Comparison of ENCODE assay signal across 8 cellular contexts in genomic region chrY:19433049-19433448, GRCh38.
DNase-seq lines count a peak whose midpoint lies in the region; ATAC-seq, FAIRE-seq and TF ChIP-seq lines count a peak whose summit lies in the region.
"Had no signal": no experiment of that assay in that cellular context is flagged by ENCODE, and none has a peak within 500 bp of the region (broad histone marks: within the 10 kb centered on the region; RNA-seq: fewer than 3 reads in every experiment).

No MANE protein-coding gene starts in this region.

- DNase-seq in LoVo (ENCODE audit: low spot score), result peak; percentile 33
- no peak for DNase-seq in H1 (ENCODE audit: low read depth in 1 of 2, low spot score in 2 of 2)
- DNase-seq in sigmoid colon, result no peak
- DNase-seq in NCI-H1417 (lab: John Stamatoyannopoulos, UW), result no peak
- no peak for DNase-seq in NOMO-1 treated with dmso at 0.1 percent for 144 hours (lab: John Stamatoyannopoulos, UW; ENCODE audit: unreplicated experiment)
- DNase-seq: NCI-H510A treated with DMSO at 0.1 percent for 48 hours had no signal

- H2BK15ac ChIP-seq in H1 (ENCODE audit: low read length), result no peak overlapping the region

- H3K4ac ChIP-seq in H1 (replicated peaks; ENCODE audit: insufficient read length, low read depth, low read length), result no peak overlapping the region

- peak; percentile 84 to 86 for TF ChIP-seq RAD21 in H1 (IDR thresholded peaks at IDR 0.05 in 1 of 2, conservative IDR thresholded peaks at IDR 0.05 in 1 of 2; ENCODE audit: low read depth in 2 of 2, low read length in 2 of 2)

- no peak overlapping the region for H3K18ac ChIP-seq in H1 (ENCODE audit: extremely low read depth, low read length)

- H3K9me3 ChIP-seq in H1 (ENCODE audit: insufficient read depth in 2 of 2, low read depth in 1 of 2, low read length in 1 of 2) (no peaks in the 10 kb centered on the region), sigmoid colon (no peaks in the 10 kb centered on the region)

- intact Hi-C loops in sigmoid colon (cut with DNase I), result no loop called here

- CTCF ChIA-PET in H1 (lab: Charles Lee; ENCODE audit: partially characterized antibody), result interaction anchor here (1.2 kb wide), 1 partner anchor 10 kb away, joined by 3 read pairs; no protein-coding TSS in a partner anchor

- TF ChIP-seq CTCF in GM12874 (IDR thresholded peaks at IDR 0.05; ENCODE audit: insufficient read depth, low read depth, low read length) (peak; percentile 26; the same call in 1 of the 2 replicates), H1 (IDR thresholded peaks at IDR 0.05; ENCODE audit: control extremely low read depth in 1 of 3, insufficient read depth in 1 of 3, low read depth in 1 of 3, low read length in 3 of 3) (peak in 2 of 3 experiments; percentile 29 to 53; a peak in 2 of 4 replicates), sigmoid colon (IDR thresholded peaks at IDR 0.05) (peak in 3 of 4 experiments; percentile 38 to 47 (median 41))

- no peak for ATAC-seq in GM18502 (IDR thresholded peaks at IDR 0.05; ENCODE audit: poor library complexity, unreplicated experiment)

- 20% methylated on average over 4 of the region's 4 CpGs; no CpG with 5 or more reads in 1 of the 2 experiments for WGBS in H1 (ENCODE audit: extremely low coverage in 1 of 2, insufficient coverage in 1 of 2, insufficient read length in 1 of 2, insufficient replicate concordance in 2 of 2, low coverage in 1 of 2, low lambda C conversion rate in 2 of 2, missing lambda C conversion rate in 1 of 2), 2 experiments
- 1 to 6% methylated on average over 4 of the region's 4 CpGs for WGBS in sigmoid colon, 2 donors

- FAIRE-seq in H1 (lab: Jason Lieb, UNC), result peak; percentile 79

- no peak overlapping the region for H2BK5ac ChIP-seq in H1 (ENCODE audit: low read depth, low read length)

- H4K8ac ChIP-seq in H1 (ENCODE audit: extremely low read depth, insufficient read depth, low read length), result no peak overlapping the region

- no peak overlapping the region for H2BK12ac ChIP-seq in H1 (ENCODE audit: low read depth, low read length)

- no peak overlapping the region for H2BK120ac ChIP-seq in H1 (replicated peaks; ENCODE audit: low read depth, low read length)

- no peak overlapping the region for H4K5ac ChIP-seq in H1 (ENCODE audit: insufficient read length, low read depth, low read length)

- H2AFZ ChIP-seq in H1 (ENCODE audit: low read length), result no peak overlapping the region

- H4K20me1 ChIP-seq in H1 (replicated peaks in 1 of 2; ENCODE audit: control insufficient read depth in 1 of 2, insufficient read depth in 2 of 2, low read length in 2 of 2), result no peaks in the 10 kb centered on the region

- no peak overlapping the region for H3K14ac ChIP-seq in H1 (ENCODE audit: insufficient read length)

- H3K4me3 ChIP-seq in H1 (ENCODE audit: extremely low read depth in 1 of 4, insufficient read depth in 2 of 4, low read depth in 3 of 4, low read length in 4 of 4) (no peak overlapping the region), sigmoid colon (no peak overlapping the region)

- no peak for TF ChIP-seq EP300 in H1 (IDR thresholded peaks at IDR 0.05; ENCODE audit: borderline replicate concordance in 1 of 2, low read depth in 2 of 2, low read length in 2 of 2)
- TF ChIP-seq EP300 in sigmoid colon (IDR thresholded peaks at IDR 0.05), result no peak

- H4K91ac ChIP-seq in H1 (replicated peaks; ENCODE audit: insufficient read length, low read length), result no peak overlapping the region

- no peak overlapping the region for H3K56ac ChIP-seq in H1 (replicated peaks; ENCODE audit: insufficient read length, low read depth, low read length)

- POLR2A ChIA-PET in H1 (lab: Charles Lee; ENCODE audit: partially characterized antibody), result no interaction called here

- H3K23ac ChIP-seq in H1 (ENCODE audit: insufficient read length), result no peak overlapping the region

- no peak overlapping the region for H3K27ac ChIP-seq in H1 (ENCODE audit: low read depth, low read length)
- H3K27ac ChIP-seq in sigmoid colon, result no peak overlapping the region

- H3K9ac ChIP-seq in H1 (replicated peaks in 1 of 4; ENCODE audit: extremely low read depth in 1 of 4, low read depth in 3 of 4, low read length in 3 of 4), result no peak overlapping the region

- no peaks in the 10 kb centered on the region for H3K23me2 ChIP-seq in H1 (ENCODE audit: low read depth, low read length)

- no peaks in the 10 kb centered on the region for H3K36me3 ChIP-seq in H1 (ENCODE audit: control insufficient read depth in 2 of 4, insufficient read depth in 4 of 4, low read length in 3 of 4)
- H3K36me3 ChIP-seq in sigmoid colon, result no peaks in the 10 kb centered on the region

- H3K79me1 ChIP-seq in H1 (ENCODE audit: low read depth, low read length), result no peaks in the 10 kb centered on the region

- H3K27me3 ChIP-seq in H1 (replicated peaks in 1 of 4; ENCODE audit: control insufficient read depth in 3 of 4, extremely low read depth in 1 of 4, insufficient read depth in 3 of 4, low read length in 3 of 4), result no peaks in the 10 kb centered on the region
- no peaks in the 10 kb centered on the region for H3K27me3 ChIP-seq in sigmoid colon

- H3K4me1 ChIP-seq in H1 (replicated peaks in 1 of 4; ENCODE audit: control insufficient read depth in 3 of 4, insufficient read depth in 4 of 4, low read length in 3 of 4) (peaks cover 0 to 5% (median 0%) of the 10 kb centered on the region in 4 experiments; a peak in 3 of 7 replicates), sigmoid colon (no peaks in the 10 kb centered on the region)

- TF ChIP-seq POLR2A in H1 (IDR thresholded peaks at IDR 0.05; ENCODE audit: control extremely low read depth in 1 of 2, low read depth in 2 of 2, low read length in 2 of 2) (no peak), sigmoid colon (IDR thresholded peaks at IDR 0.05) (no peak)

- H2BK20ac ChIP-seq in H1 (ENCODE audit: low read length), result no peak overlapping the region; the same call in 1 of the 2 replicates

- H3K79me2 ChIP-seq in H1 (ENCODE audit: control insufficient read depth in 1 of 2, insufficient read depth in 2 of 2, low read length in 2 of 2), result no peaks in the 10 kb centered on the region

- no peak overlapping the region for H3K4me2 ChIP-seq in H1 (ENCODE audit: insufficient read depth in 1 of 2, low read depth in 2 of 2, low read length in 2 of 2)

- H2AK5ac ChIP-seq in H1 (ENCODE audit: low read depth, low read length), result no peak overlapping the region

TF ChIP-seq in H1, 55 proteins besides CTCF, POLR2A, EP300 and RAD21:
- TF ChIP-seq TAF7 (optimal IDR thresholded peaks at IDR 0.05; ENCODE audit: borderline replicate concordance, low read depth, low read length) (no peak), SIRT6 (IDR thresholded peaks at IDR 0.05; ENCODE audit: low read length) (no peak), SP2 (IDR thresholded peaks at IDR 0.05; ENCODE audit: low read length) (no peak), JUN (IDR thresholded peaks at IDR 0.05; ENCODE audit: low read depth, low read length) (no peak), POU5F1 (IDR thresholded peaks at IDR 0.05; ENCODE audit: low read depth, low read length) (no peak), TEAD4 (IDR thresholded peaks at IDR 0.05; ENCODE audit: low read depth, low read length) (no peak), KDM5A (IDR thresholded peaks at IDR 0.05; ENCODE audit: low read length) (no peak), BACH1 (IDR thresholded peaks at IDR 0.05; ENCODE audit: low read length) (no peak), RBBP5 (IDR thresholded peaks at IDR 0.05; ENCODE audit: borderline replicate concordance, low read depth, low read length) (no peak), USF2 (IDR thresholded peaks at IDR 0.05; ENCODE audit: low read length) (no peak), CEBPB (IDR thresholded peaks at IDR 0.05; ENCODE audit: low read depth, low read length) (no peak), HDAC6 (IDR thresholded peaks at IDR 0.05; ENCODE audit: low read depth, low read length) (no peak), CREB1 (IDR thresholded peaks at IDR 0.05) (no peak), BCL11A (IDR thresholded peaks at IDR 0.05; ENCODE audit: low read depth in 2 of 2, low read length in 2 of 2) (no peak), KDM4A (IDR thresholded peaks at IDR 0.05; ENCODE audit: low read depth, low read length, severe bottlenecking) (no peak)
